ENCODE assay signal across 23 cellular contexts in genomic region chr20:38079353-38079752, GRCh38.
"Had no signal": no experiment of that assay in that cellular context is flagged by ENCODE, and none has a peak within 500 bp of the region (broad histone marks: within the 10 kb centered on the region; RNA-seq: fewer than 3 reads in every experiment).

No MANE protein-coding gene starts in this region.

- H3K27me3 ChIP-seq: Peyer's patch, SJCRH30 had no signal

- H3K4me3 ChIP-seq: Peyer's patch, SJCRH30 had no signal

- H3K27ac Mint-ChIP-seq: activated CD8-positive, alpha-beta T cell treated with anti-CD3 and anti-CD28 coated beads for 36 hours; activated naive CD4-positive, alpha-beta T cell treated with anti-CD3 and anti-CD28 coated beads for 36 hours; activated naive CD8-positive, alpha-beta T cell treated with anti-CD3 and anti-CD28 coated beads for 36 hours; activated T-helper 1 cell treated with anti-CD3 and anti-CD28 coated beads, Interleukin-12 subunit alpha, Interleukin-12 subunit beta, Interleukin-2, Interleukin-4 antibody, amounts not matched to agents 30 ng/mL and 10 ng/mL and 1 ng/mL, durations not matched to agents 14 hours and 24 hours and 36 hours had no signal

- H3K4me3 Mint-ChIP-seq: activated CD8-positive, alpha-beta T cell treated with anti-CD3 and anti-CD28 coated beads for 36 hours; activated naive CD4-positive, alpha-beta T cell treated with anti-CD3 and anti-CD28 coated beads for 36 hours; activated naive CD8-positive, alpha-beta T cell treated with anti-CD3 and anti-CD28 coated beads for 36 hours; activated T-helper 1 cell treated with anti-CD3 and anti-CD28 coated beads, Interleukin-12 subunit alpha, Interleukin-12 subunit beta, Interleukin-2, Interleukin-4 antibody, amounts not matched to agents 30 ng/mL and 10 ng/mL and 1 ng/mL, durations not matched to agents 14 hours and 24 hours and 36 hours had no signal

- DNase-seq: activated CD4-positive, alpha-beta T cell treated with anti-CD3 and anti-CD28 coated beads for 4 hours; activated CD8-positive, alpha-beta memory T cell treated with anti-CD3 and anti-CD28 coated beads, Interleukin-2, amount 50 U/mL, for 4 hours; activated CD8-positive, alpha-beta T cell treated with anti-CD3 and anti-CD28 coated beads for 36 hours; activated effector memory CD4-positive, alpha-beta T cell treated with anti-CD3 and anti-CD28 coated beads, Interleukin-2, amount 50 U/mL, for 16 hours; activated naive CD4-positive, alpha-beta T cell treated with anti-CD3 and anti-CD28 coated beads for 36 hours; activated naive CD8-positive, alpha-beta T cell treated with anti-CD3 and anti-CD28 coated beads for 36 hours; anterior cingulate cortex; cerebellar nuclear complex; NCI-H1092 treated with DMSO at 0.1 percent for 48 hours; NCI-H1417 treated with DMSO at 0.1 percent for 48 hours; NCI-H1694 treated with DMSO at 0.1 percent for 48 hours; NCI-H2029 treated with DMSO at 0.1 percent for 48 hours; NCI-H510A treated with DMSO at 0.1 percent for 48 hours; NCI-H69; NK-92 treated with Interleukin-12 subunit alpha and Interleukin-12 subunit beta, amount 100 ng/mL, for 24 hours; Peyer's patch; Right ventricle myocardium superior; SJCRH30; SK-N-SH; T-helper 1 cell had no signal

- H3K9me3 Mint-ChIP-seq: activated naive CD4-positive, alpha-beta T cell treated with anti-CD3 and anti-CD28 coated beads for 36 hours had no signal

- H3K9me3 ChIP-seq: Peyer's patch, SK-N-SH had no signal

- ATAC-seq: activated CD8-positive, alpha-beta T cell treated with anti-CD3 and anti-CD28 coated beads for 36 hours had no signal

- H3K27me3 Mint-ChIP-seq: activated CD8-positive, alpha-beta T cell treated with anti-CD3 and anti-CD28 coated beads for 36 hours; activated naive CD8-positive, alpha-beta T cell treated with anti-CD3 and anti-CD28 coated beads for 36 hours had no signal

- H3K27ac ChIP-seq: KMS-11, Peyer's patch, RWPE1, SJCRH30 had no signal
